Comparison of ENCODE assay signal across 9 cellular contexts in genomic region chr9:120936764-120937122, GRCh38. TPM values are rescaled to one million over a fixed set of nuclear protein-coding genes. Genes with fewer than 3 reads are reported as not detected.
DNase-seq lines count a peak whose midpoint lies in the region; ATAC-seq and TF ChIP-seq lines count a peak whose summit lies in the region.
"Had no signal": no experiment of that assay in that cellular context is flagged by ENCODE, and none has a peak within 500 bp of the region (broad histone marks: within the 10 kb centered on the region; RNA-seq: fewer than 3 reads in every experiment).

No MANE protein-coding gene starts in this region.

- H3K4me1 ChIP-seq in lower lobe of right lung (peaks cover 67% of the 10 kb centered on the region), tibial nerve (peaks cover 0 to 75% (median 42%) of the 10 kb centered on the region in 4 donors)

- no peak for TF ChIP-seq EP300 in tibial nerve (IDR thresholded peaks at IDR 0.05)

- CTCF ChIA-PET in activated CD8-positive, alpha-beta T cell treated with anti-CD3 and anti-CD28 coated beads, Interleukin-2, amount 10 ng/mL, durations not matched to agents 7 days and 5 days (lab: Charles Lee), result interaction anchor here (0.6 to 7.2 kb wide), 25 partner anchors 10 to 342 kb away, joined by 3 to 66 read pairs (median 5); partner anchors contain the start of gene TRAF1

- H3K36me3 ChIP-seq in lower lobe of right lung, result no peaks in the 10 kb centered on the region
- no peaks in the 10 kb centered on the region for H3K36me3 ChIP-seq in tibial nerve
- H3K36me3 ChIP-seq: WERI-Rb-1 had no signal

- peak overlapping the region; percentile 67 to 84 for H3K4me3 Mint-ChIP-seq in activated T-cell treated with anti-CD3 and anti-CD28 coated beads, Interleukin-2, amount 50 U/mL, for 72 hours
- peak overlapping the region; percentile 15 for H3K4me3 Mint-ChIP-seq in activated CD8-positive, alpha-beta T cell treated with anti-CD3 and anti-CD28 coated beads, Interleukin-2, amount 10 ng/mL, durations not matched to agents 7 days and 5 days

- peak; percentile 8 for TF ChIP-seq CTCF in lower lobe of right lung (IDR thresholded peaks at IDR 0.05)
- TF ChIP-seq CTCF in tibial nerve (IDR thresholded peaks at IDR 0.05), result no peak

- no peaks in the 10 kb centered on the region for H3K36me3 Mint-ChIP-seq in activated T-cell treated with anti-CD3 and anti-CD28 coated beads, Interleukin-2, amount 50 U/mL, for 72 hours (ENCODE audit: insufficient read depth in 2 of 2)
- no peaks in the 10 kb centered on the region for H3K36me3 Mint-ChIP-seq in activated CD8-positive, alpha-beta T cell treated with anti-CD3 and anti-CD28 coated beads, Interleukin-2, amount 10 ng/mL, durations not matched to agents 7 days and 5 days (ENCODE audit: low read depth)

- no peak for TF ChIP-seq POLR2A in tibial nerve (IDR thresholded peaks at IDR 0.05)

- no peak for ATAC-seq in activated T-cell treated with anti-CD3 and anti-CD28 coated beads, Interleukin-2, amount 50 U/mL, for 72 hours (replicated peaks in 1 of 2)
- no peak for ATAC-seq in activated CD8-positive, alpha-beta T cell treated with anti-CD3 and anti-CD28 coated beads, Interleukin-2, amount 10 ng/mL, durations not matched to agents 7 days and 5 days
- ATAC-seq in lower lobe of right lung, result no peak
- no peak for ATAC-seq in GM18519 (IDR thresholded peaks at IDR 0.05; ENCODE audit: low FRiP score, unreplicated experiment)

- H3K4me1 Mint-ChIP-seq in activated T-cell treated with anti-CD3 and anti-CD28 coated beads, Interleukin-2, amount 50 U/mL, for 72 hours (ENCODE audit: low read depth), result peaks cover 56% of the 10 kb centered on the region
- peaks cover 57% of the 10 kb centered on the region for H3K4me1 Mint-ChIP-seq in activated CD8-positive, alpha-beta T cell treated with anti-CD3 and anti-CD28 coated beads, Interleukin-2, amount 10 ng/mL, durations not matched to agents 7 days and 5 days (ENCODE audit: low read depth)

- no peak for DNase-seq in activated T-cell treated with anti-CD3 and anti-CD28 coated beads, Interleukin-2, amount 50 U/mL, for 72 hours
- DNase-seq in activated T-cell treated with anti-CD3 and anti-CD28 coated beads, Interleukin-2, amount 50 U/mL, for 48 hours, result no peak
- no peak for DNase-seq in activated CD8-positive, alpha-beta T cell treated with anti-CD3 and anti-CD28 coated beads, Interleukin-2, amount 10 ng/mL, durations not matched to agents 7 days and 5 days
- DNase-seq in lower lobe of right lung (no peak), tibial nerve (ENCODE audit: low spot score in 2 of 2) (no peak), AML-193 (lab: John Stamatoyannopoulos, UW) (no peak), NCI-H2227 (lab: John Stamatoyannopoulos, UW; ENCODE audit: unreplicated experiment) (no peak)

- no peaks in the 10 kb centered on the region for H3K9me3 Mint-ChIP-seq in activated T-cell treated with anti-CD3 and anti-CD28 coated beads, Interleukin-2, amount 50 U/mL, for 72 hours
- H3K9me3 Mint-ChIP-seq in activated CD8-positive, alpha-beta T cell treated with anti-CD3 and anti-CD28 coated beads, Interleukin-2, amount 10 ng/mL, durations not matched to agents 7 days and 5 days (ENCODE audit: insufficient read depth), result no peaks in the 10 kb centered on the region

- no peaks in the 10 kb centered on the region for H3K27me3 Mint-ChIP-seq in activated T-cell treated with anti-CD3 and anti-CD28 coated beads, Interleukin-2, amount 50 U/mL, for 72 hours (ENCODE audit: low read depth)
- H3K27me3 Mint-ChIP-seq in activated CD8-positive, alpha-beta T cell treated with anti-CD3 and anti-CD28 coated beads, Interleukin-2, amount 10 ng/mL, durations not matched to agents 7 days and 5 days (ENCODE audit: low read depth), result peaks cover 8% of the 10 kb centered on the region

- 43 to 51% methylated on average over 2 of the region's 2 CpGs for WGBS in tibial nerve, 2 donors

- H3K27me3 ChIP-seq in lower lobe of right lung (ENCODE audit: low read depth) (no peaks in the 10 kb centered on the region), tibial nerve (no peaks in the 10 kb centered on the region)

- intact Hi-C loops in lower lobe of right lung (cut with DNase I), result no loop called here

- H3K27ac ChIP-seq in lower lobe of right lung, result peak overlapping the region; percentile 61
- H3K27ac ChIP-seq in tibial nerve, result peak overlapping the region; percentile 68 to 95 (median 93)
- H3K27ac ChIP-seq: WERI-Rb-1 had no signal

- H3K9me3 ChIP-seq in lower lobe of right lung, result no peaks in the 10 kb centered on the region
- H3K9me3 ChIP-seq in tibial nerve, result no peaks in the 10 kb centered on the region

- H3K4me3 ChIP-seq in lower lobe of right lung (no peak overlapping the region), tibial nerve (no peak overlapping the region)

- peak overlapping the region; percentile 93 for H3K27ac Mint-ChIP-seq in activated T-cell treated with anti-CD3 and anti-CD28 coated beads, Interleukin-2, amount 50 U/mL, for 72 hours
- H3K27ac Mint-ChIP-seq in activated CD8-positive, alpha-beta T cell treated with anti-CD3 and anti-CD28 coated beads, Interleukin-2, amount 10 ng/mL, durations not matched to agents 7 days and 5 days, result peak overlapping the region; percentile 77

- POLR2A ChIA-PET in activated CD8-positive, alpha-beta T cell treated with anti-CD3 and anti-CD28 coated beads, Interleukin-2, amount 10 ng/mL, durations not matched to agents 7 days and 5 days (lab: Charles Lee), result interaction anchor here (0.6 to 8.3 kb wide), 8 partner anchors 13 to 139 kb away, joined by 3 to 111 read pairs (median 4); partner anchors contain the start of genes PSMD5 and TRAF1

RNA-seq across cellular contexts. Expression of gene TRAF1, which starts 10.1 kb away (rescaled TPM):
- 100 to 1,000 TPM in 1 of 2 donors, 10 to 100 TPM in 1; 91.6 to 101 TPM for total RNA-seq in activated T-cell treated with anti-CD3 and anti-CD28 coated beads, Interleukin-2, amount 50 U/mL, for 72 hours
- total RNA-seq in activated CD8-positive, alpha-beta T cell treated with anti-CD3 and anti-CD28 coated beads, Interleukin-2, amount 10 ng/mL, durations not matched to agents 7 days and 5 days, result 10 to 100 TPM; 51.6 to 52.9 TPM
- total RNA-seq in lower lobe of right lung, result 5.8 TPM
- total RNA-seq in tibial nerve, result 10 to 100 TPM; 12.3 to 21.0 (median 19.8) TPM

RNA-seq across cellular contexts. Expression of gene PHF19, which starts 59.8 kb away (rescaled TPM):
- 100 to 1,000 TPM; 166 to 222 TPM for total RNA-seq in activated T-cell treated with anti-CD3 and anti-CD28 coated beads, Interleukin-2, amount 50 U/mL, for 72 hours
- 100 to 1,000 TPM; 273 to 290 TPM for total RNA-seq in activated CD8-positive, alpha-beta T cell treated with anti-CD3 and anti-CD28 coated beads, Interleukin-2, amount 10 ng/mL, durations not matched to agents 7 days and 5 days
- total RNA-seq in lower lobe of right lung (24.4 TPM), tibial nerve (10 to 100 TPM; 31.2 to 61.6 (median 44.3) TPM)
